ENCODE assay signal across 1 cellular context in the genomic region with DNA sequence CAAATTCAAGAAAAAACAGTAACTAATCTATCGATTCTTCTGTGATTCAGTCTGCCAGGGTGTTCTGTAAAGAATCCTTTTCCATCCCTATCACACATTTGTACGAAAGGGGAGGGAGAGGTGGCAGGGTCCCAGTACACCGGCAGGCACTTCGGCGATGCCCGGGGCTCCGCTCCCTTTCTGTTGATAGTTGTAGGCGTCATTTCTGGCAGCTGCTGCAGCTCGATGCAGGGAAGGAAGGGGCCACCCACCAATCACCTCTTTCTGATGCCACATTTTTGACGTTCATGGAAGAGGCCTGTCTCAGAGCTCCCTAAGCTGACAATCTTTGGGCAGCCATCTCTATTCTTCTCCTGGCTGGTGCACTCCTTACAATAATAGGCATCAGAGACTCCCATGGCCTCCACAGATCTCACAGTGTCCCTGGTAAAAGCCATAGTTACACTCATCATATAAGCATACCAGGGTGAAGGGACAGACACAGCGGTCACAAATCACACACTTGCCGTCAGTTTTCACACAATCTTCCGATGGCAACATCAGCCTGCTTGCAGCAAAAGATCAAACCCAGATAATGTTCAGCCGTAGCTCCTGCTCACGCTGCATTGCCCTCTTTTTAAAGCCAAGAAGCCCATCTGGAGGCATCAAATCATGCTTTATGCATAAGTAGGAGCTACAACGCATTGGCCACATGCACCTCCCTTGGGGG.
TF ChIP-seq lines count a peak whose summit lies in the region.

No MANE protein-coding gene starts in this region.

TF ChIP-seq in GM12878, 131 proteins besides CTCF, POLR2A, EP300 and RAD21 (continued from another document):
- no peak for TF ChIP-seq PBX3 (IDR thresholded peaks at IDR 0.05; ENCODE audit: insufficient replicate concordance, low read depth, low read length)
- TF ChIP-seq, protein P1, sequence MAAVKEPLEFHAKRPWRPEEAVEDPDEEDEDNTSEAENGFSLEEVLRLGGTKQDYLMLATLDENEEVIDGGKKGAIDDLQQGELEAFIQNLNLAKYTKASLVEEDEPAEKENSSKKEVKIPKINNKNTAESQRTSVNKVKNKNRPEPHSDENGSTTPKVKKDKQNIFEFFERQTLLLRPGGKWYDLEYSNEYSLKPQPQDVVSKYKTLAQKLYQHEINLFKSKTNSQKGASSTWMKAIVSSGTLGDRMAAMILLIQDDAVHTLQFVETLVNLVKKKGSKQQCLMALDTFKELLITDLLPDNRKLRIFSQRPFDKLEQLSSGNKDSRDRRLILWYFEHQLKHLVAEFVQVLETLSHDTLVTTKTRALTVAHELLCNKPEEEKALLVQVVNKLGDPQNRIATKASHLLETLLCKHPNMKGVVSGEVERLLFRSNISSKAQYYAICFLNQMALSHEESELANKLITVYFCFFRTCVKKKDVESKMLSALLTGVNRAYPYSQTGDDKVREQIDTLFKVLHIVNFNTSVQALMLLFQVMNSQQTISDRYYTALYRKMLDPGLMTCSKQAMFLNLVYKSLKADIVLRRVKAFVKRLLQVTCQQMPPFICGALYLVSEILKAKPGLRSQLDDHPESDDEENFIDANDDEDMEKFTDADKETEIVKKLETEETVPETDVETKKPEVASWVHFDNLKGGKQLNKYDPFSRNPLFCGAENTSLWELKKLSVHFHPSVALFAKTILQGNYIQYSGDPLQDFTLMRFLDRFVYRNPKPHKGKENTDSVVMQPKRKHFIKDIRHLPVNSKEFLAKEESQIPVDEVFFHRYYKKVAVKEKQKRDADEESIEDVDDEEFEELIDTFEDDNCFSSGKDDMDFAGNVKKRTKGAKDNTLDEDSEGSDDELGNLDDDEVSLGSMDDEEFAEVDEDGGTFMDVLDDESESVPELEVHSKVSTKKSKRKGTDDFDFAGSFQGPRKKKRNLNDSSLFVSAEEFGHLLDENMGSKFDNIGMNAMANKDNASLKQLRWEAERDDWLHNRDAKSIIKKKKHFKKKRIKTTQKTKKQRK (IDR thresholded peaks at IDR 0.05; ENCODE audit: low read depth, low read length): no peak
- no peak for TF ChIP-seq ZNF207 (IDR thresholded peaks at IDR 0.05; ENCODE audit: borderline replicate concordance)
- TF ChIP-seq IKZF1 (conservative IDR thresholded peaks at IDR 0.05): no peak
- TF ChIP-seq MTA2 (IDR thresholded peaks at IDR 0.05; ENCODE audit: low read depth): no peak
- TF ChIP-seq NR2F1 (conservative IDR thresholded peaks at IDR 0.05): no peak
- no peak for TF ChIP-seq NFYA (IDR thresholded peaks at IDR 0.05; ENCODE audit: borderline replicate concordance, low read depth, low read length)
- TF ChIP-seq SPI1 (IDR thresholded peaks at IDR 0.05; ENCODE audit: borderline replicate concordance, insufficient read depth, low read depth, low read length): no peak
- no peak for TF ChIP-seq SREBF2 (IDR thresholded peaks at IDR 0.05; ENCODE audit: low read length)
- no peak for TF ChIP-seq E4F1 (IDR thresholded peaks at IDR 0.05; ENCODE audit: borderline replicate concordance, partially characterized antibody)
- TF ChIP-seq CUX1 (IDR thresholded peaks at IDR 0.05; ENCODE audit: insufficient replicate concordance, low read depth, low read length): no peak
- TF ChIP-seq SIN3A (IDR thresholded peaks at IDR 0.05; ENCODE audit: low read depth, low read length): no peak
